8 cellular contexts compared by ENCODE assay signal in genomic region chr1:110211503-110212164, GRCh38. TPM values are rescaled to one million over a fixed set of nuclear protein-coding genes. Genes with fewer than 3 reads are reported as not detected.
A peak's percentile ranks its signal among the peaks of the same experiment; 100 is the strongest.
DNase-seq lines count a peak whose midpoint lies in the region; ATAC-seq and TF ChIP-seq lines count a peak whose summit lies in the region.

No MANE protein-coding gene starts in this region.

- H3K4me3 ChIP-seq in adipocyte (ENCODE audit: low read length), result peak overlapping the region; percentile 79
- peak overlapping the region; percentile 70 for H3K4me3 ChIP-seq in lung
- peak overlapping the region; percentile 75 for H3K4me3 ChIP-seq in thymus (ENCODE audit: low read length)

- DNase-seq in stimulated activated CD4-positive, alpha-beta T cell treated with anti-CD3 and anti-CD28 coated beads, Interleukin-12 subunit alpha, Interleukin-12 subunit beta, amount 100 ng/mL, for 4 hours, result peak; percentile 42
- DNase-seq in stimulated activated CD4-positive, alpha-beta T cell treated with anti-CD3 and anti-CD28 coated beads, Interleukin-4, amount 100 ng/mL, for 24 hours, result no peak
- DNase-seq in adipocyte (ENCODE audit: low read depth) (no peak), lung (ENCODE audit: low spot score) (no peak), GDM1 (lab: John Stamatoyannopoulos, UW) (no peak), HuH-7.5 (ENCODE audit: low spot score) (no peak)

- WGBS in lung, 2 donors, result 4 to 6% methylated on average over 75 to 80 of the region's 80 CpGs
- WGBS in thymus, result 12% methylated on average over 80 of the region's 80 CpGs

- H3K36me3 ChIP-seq in adipocyte (ENCODE audit: control insufficient read depth, insufficient read depth, low read length, severe bottlenecking), result no peaks in the 10 kb centered on the region
- H3K36me3 ChIP-seq in lung (ENCODE audit: control insufficient read depth in 2 of 2, insufficient read depth in 2 of 2, low read length in 2 of 2), result no peaks in the 10 kb centered on the region
- no peaks in the 10 kb centered on the region for H3K36me3 ChIP-seq in thymus (ENCODE audit: control insufficient read depth, insufficient read depth)

- peak overlapping the region in 1 of 2 donors; percentile 60 for H3K27ac ChIP-seq in lung (ENCODE audit: low read depth in 1 of 2, low read length in 1 of 2)
- peak overlapping the region; percentile 61 for H3K27ac ChIP-seq in thymus (ENCODE audit: low read depth)

- TF ChIP-seq CTCF in lung (IDR thresholded peaks at IDR 0.05; ENCODE audit: control extremely low read depth, extremely low read depth), result no peak

- peaks cover 33% of the 10 kb centered on the region for H3K4me1 ChIP-seq in adipocyte (ENCODE audit: control insufficient read depth, insufficient read depth, low read length)
- peaks cover 0 to 12% of the 10 kb centered on the region in 2 donors for H3K4me1 ChIP-seq in lung (ENCODE audit: control insufficient read depth in 2 of 2, insufficient read depth in 2 of 2, low read length in 2 of 2)
- peaks cover 13% of the 10 kb centered on the region for H3K4me1 ChIP-seq in thymus (ENCODE audit: control insufficient read depth, insufficient read depth, low read length)

- no peaks in the 10 kb centered on the region for H3K9me3 ChIP-seq in adipocyte (ENCODE audit: control insufficient read depth, low read length)
- H3K9me3 ChIP-seq in lung (ENCODE audit: control insufficient read depth in 2 of 2, insufficient read depth in 1 of 2, low read length in 1 of 2), result no peaks in the 10 kb centered on the region
- no peaks in the 10 kb centered on the region for H3K9me3 ChIP-seq in thymus (ENCODE audit: control insufficient read depth)

- H3K27me3 ChIP-seq in adipocyte (replicated peaks; ENCODE audit: control insufficient read depth, insufficient read depth, low read length), result peaks cover 2% of the 10 kb centered on the region
- H3K27me3 ChIP-seq in lung (ENCODE audit: control insufficient read depth, insufficient read depth), result no peaks in the 10 kb centered on the region
- peaks cover 16% of the 10 kb centered on the region for H3K27me3 ChIP-seq in thymus (ENCODE audit: control insufficient read depth, insufficient read depth)

- peak overlapping the region; percentile 71 for H3K9ac ChIP-seq in adipocyte (ENCODE audit: low read length)

- no peak for ATAC-seq in lung (ENCODE audit: insufficient read depth, low FRiP score)
- no peak for ATAC-seq in GM21447 (IDR thresholded peaks at IDR 0.05; ENCODE audit: unreplicated experiment)

RNA-seq across cellular contexts. Expression of gene KCNC4, which starts 1.5 kb away (rescaled TPM):
- 1 to 10 TPM; 3.8 to 9.2 TPM for total RNA-seq in lung
- polyA plus RNA-seq in lung (1 to 10 TPM; 3.1 to 3.2 TPM), thymus (4.0 TPM)
